ENCODE assay signal across 10 cellular contexts in genomic region chr13:92074658-92075057, GRCh38.
DNase-seq lines count a peak whose midpoint lies in the region; ATAC-seq and TF ChIP-seq lines count a peak whose summit lies in the region.
"Had no signal": no experiment of that assay in that cellular context is flagged by ENCODE, and none has a peak within 500 bp of the region (broad histone marks: within the 10 kb centered on the region; RNA-seq: fewer than 3 reads in every experiment).

No MANE protein-coding gene starts in this region.

- H3K9me3 ChIP-seq in SK-N-SH: no peaks in the 10 kb centered on the region

- H3F3A ChIP-seq in SK-N-SH (replicated peaks; ENCODE audit: insufficient read depth): no peaks in the 10 kb centered on the region

- peak; percentile 38 for ATAC-seq in left colon
- ATAC-seq in activated naive CD4-positive, alpha-beta T cell treated with anti-CD3 and anti-CD28 coated beads, Interleukin-2, amount 50 U/mL, for 72 hours: no peak

- H3K79me2 ChIP-seq in SK-N-SH (ENCODE audit: insufficient read depth): no peaks in the 10 kb centered on the region

- TF ChIP-seq CTCF in SK-N-SH (IDR thresholded peaks at IDR 0.05) (peak; percentile 44), Calu3 (IDR thresholded peaks at IDR 0.05; ENCODE audit: unreplicated experiment) (no peak)

- POLR2A ChIA-PET in SK-N-SH (lab: Yijun Ruan, JAX): no interaction called here

- H3K36me3 Mint-ChIP-seq in activated naive CD4-positive, alpha-beta T cell treated with anti-CD3 and anti-CD28 coated beads, Interleukin-2, amount 50 U/mL, for 72 hours: no peaks in the 10 kb centered on the region
- H3K36me3 Mint-ChIP-seq in Calu3 (ENCODE audit: insufficient read depth, unreplicated experiment): no peaks in the 10 kb centered on the region
- H3K36me3 Mint-ChIP-seq: stimulated activated naive B cell treated with anti-CD40 and anti-IgM and Interleukin-4, amounts not matched to agents 10 μg/mL and 1 μg/mL and 100 μg/mL, for 72 hours had no signal

- no peak overlapping the region for H3K9ac ChIP-seq in SK-N-SH

- no TSS peak for BruUV-seq in Calu3 (replicated peaks; lab: Mats Ljungman, UMichigan)

- H3K4me3 ChIP-seq in SK-N-SH (ENCODE audit: low read depth in 2 of 2, low read length in 1 of 2): no peak overlapping the region; a peak in 1 of 4 replicates

- no peak overlapping the region for H3K27ac ChIP-seq in SK-N-SH (ENCODE audit: low read depth in 2 of 2, low read length in 1 of 2)

- H3K27me3 ChIP-seq in SK-N-SH (ENCODE audit: insufficient read depth): no peaks in the 10 kb centered on the region

- 67% methylated on average over 4 of the region's 4 CpGs for WGBS in SK-N-SH (ENCODE audit: low lambda C conversion rate)

- H3K4me1 ChIP-seq in SK-N-SH (ENCODE audit: control insufficient read depth in 1 of 2, insufficient read depth in 2 of 2, low read depth in 1 of 2, low read length in 1 of 2): no peaks in the 10 kb centered on the region

- intact Hi-C loops in left colon (cut with DNase I, micrococcal nuclease) (no loop called here), Calu3 (cut with micrococcal nuclease; ENCODE audit: unreplicated experiment) (no loop called here)

- no peak for TF ChIP-seq EP300 in SK-N-SH (IDR thresholded peaks at IDR 0.05; ENCODE audit: borderline replicate concordance in 1 of 2, low read depth in 1 of 2, low read length in 1 of 2)

- CTCF ChIA-PET in SK-N-SH (lab: Yijun Ruan, JAX): interaction anchor here (1.0 to 3.4 kb wide), 9 partner anchors 11 to 260 kb away, joined by 3 to 18 read pairs (median 5); no protein-coding TSS in a partner anchor
- CTCF ChIA-PET in Calu3 (lab: Charles Lee): no interaction called here

- no peaks in the 10 kb centered on the region for H3K36me3 ChIP-seq in SK-N-SH (replicated peaks in 1 of 2; ENCODE audit: control insufficient read depth in 1 of 2, insufficient read depth in 2 of 2, low read length in 1 of 2)

- TF ChIP-seq RAD21 in SK-N-SH (IDR thresholded peaks at IDR 0.05; ENCODE audit: low read length): peak; percentile 63

- H3K4me2 ChIP-seq in SK-N-SH: no peak overlapping the region

- no peaks in the 10 kb centered on the region for H3K4me1 Mint-ChIP-seq in Calu3 (ENCODE audit: low read depth, unreplicated experiment)
- H3K4me1 Mint-ChIP-seq: stimulated activated naive B cell treated with anti-CD40 and anti-IgM and Interleukin-4, amounts not matched to agents 10 μg/mL and 1 μg/mL and 100 μg/mL, for 72 hours had no signal

- DNase-seq in DMS53 treated with DMSO at 0.1 percent for 48 hours (lab: John Stamatoyannopoulos, UW; ENCODE audit: unreplicated experiment) (peak; percentile 0), Kasumi-1 (lab: John Stamatoyannopoulos, UW) (peak; percentile 43 to 54), SK-N-SH (peak; percentile 14), left colon (peak in 1 of 2 donors; percentile 6), AG20443 (ENCODE audit: low spot score) (no peak), Calu3 (no peak)
- DNase-seq in activated CD8-positive, alpha-beta memory T cell treated with anti-CD3 and anti-CD28 coated beads, Interleukin-2, amount 50 U/mL, for 48 hours: no peak
- no peak for DNase-seq in activated naive CD4-positive, alpha-beta T cell treated with anti-CD3 and anti-CD28 coated beads, Interleukin-2, amount 50 U/mL, for 72 hours (ENCODE audit: low spot score in 2 of 2)
- DNase-seq: effector CD4-positive, alpha-beta T cell; stimulated activated naive B cell treated with anti-CD40 and anti-IgM and Interleukin-4, amounts not matched to agents 10 μg/mL and 1 μg/mL and 100 μg/mL, for 72 hours had no signal

- H3K9me2 ChIP-seq in SK-N-SH: no peaks in the 10 kb centered on the region

- no peak overlapping the region for H2AFZ ChIP-seq in SK-N-SH (ENCODE audit: low read depth)

- no peak overlapping the region for H3K4me3 Mint-ChIP-seq in Calu3 (ENCODE audit: low read depth, unreplicated experiment)
- H3K4me3 Mint-ChIP-seq: stimulated activated naive B cell treated with anti-CD40 and anti-IgM and Interleukin-4, amounts not matched to agents 10 μg/mL and 1 μg/mL and 100 μg/mL, for 72 hours had no signal

- H3K27ac Mint-ChIP-seq in activated naive CD4-positive, alpha-beta T cell treated with anti-CD3 and anti-CD28 coated beads, Interleukin-2, amount 50 U/mL, for 72 hours: no peak overlapping the region
- H3K27ac Mint-ChIP-seq in Calu3 (ENCODE audit: unreplicated experiment): no peak overlapping the region
- H3K27ac Mint-ChIP-seq: stimulated activated naive B cell treated with anti-CD40 and anti-IgM and Interleukin-4, amounts not matched to agents 10 μg/mL and 1 μg/mL and 100 μg/mL, for 72 hours had no signal

- peaks cover 0 to 6% of the 10 kb centered on the region in 2 donors for H3K9me3 Mint-ChIP-seq in activated naive CD4-positive, alpha-beta T cell treated with anti-CD3 and anti-CD28 coated beads, Interleukin-2, amount 50 U/mL, for 72 hours
- H3K9me3 Mint-ChIP-seq in Calu3 (ENCODE audit: low read depth, unreplicated experiment): peaks cover 2% of the 10 kb centered on the region
- H3K9me3 Mint-ChIP-seq: stimulated activated naive B cell treated with anti-CD40 and anti-IgM and Interleukin-4, amounts not matched to agents 10 μg/mL and 1 μg/mL and 100 μg/mL, for 72 hours had no signal

- no peaks in the 10 kb centered on the region for H4K20me1 ChIP-seq in SK-N-SH (ENCODE audit: insufficient read depth)

- H3K27me3 Mint-ChIP-seq in Calu3 (ENCODE audit: unreplicated experiment): no peaks in the 10 kb centered on the region
- H3K27me3 Mint-ChIP-seq: stimulated activated naive B cell treated with anti-CD40 and anti-IgM and Interleukin-4, amounts not matched to agents 10 μg/mL and 1 μg/mL and 100 μg/mL, for 72 hours had no signal

TF ChIP-seq in SK-N-SH, 30 proteins besides CTCF, POLR2A, EP300 and RAD21:
- TF ChIP-seq SMC3 (IDR thresholded peaks at IDR 0.05; ENCODE audit: low read depth, low read length) (peak; percentile 56), YY1 (IDR thresholded peaks at IDR 0.05; ENCODE audit: low read depth) (no peak), TAF1 (IDR thresholded peaks at IDR 0.05; ENCODE audit: borderline replicate concordance, low read depth, low read length) (no peak)

Comparison
In these comparisons a context has a peak if more than half of its experiments do, and no peak if none do; other contexts are left out.
1. DNase-seq: peak in DMS53 treated with DMSO at 0.1 percent for 48 hours (single experiment), Kasumi-1 (2 of 2) and SK-N-SH (single experiment); none in AG20443 (single experiment), activated CD8-positive, alpha-beta memory T cell treated with anti-CD3 and anti-CD28 coated beads, Interleukin-2, amount 50 U/mL, for 48 hours (single experiment), activated naive CD4-positive, alpha-beta T cell treated with anti-CD3 and anti-CD28 coated beads, Interleukin-2, amount 50 U/mL, for 72 hours (0 of 2) and Calu3 (single experiment).